Comparison of ENCODE assay signal across 8 cellular contexts in genomic region chr7:44847920-44848634, GRCh38. TPM values are rescaled to one million over a fixed set of nuclear protein-coding genes. Genes with fewer than 3 reads are reported as not detected.
DNase-seq lines count a peak whose midpoint lies in the region; ATAC-seq and TF ChIP-seq lines count a peak whose summit lies in the region.

Gene H2AZ2 (minus strand): TSS chr7:44848087. CDS start chr7:44847971, 116 bp downstream.

- H3K36me3 ChIP-seq in H7 (replicated peaks; ENCODE audit: control insufficient read depth, insufficient read depth, low read length) = no peaks in the 10 kb centered on the region

- DNase-seq in ELF-1 (ENCODE audit: low read depth, low spot score) (peak; percentile 100), H7 (peak; percentile 98), M059J (ENCODE audit: low read depth) (peak; percentile 100), SHP77 (lab: John Stamatoyannopoulos, UW) (peak; percentile 100), fibroblast of peridontal ligament (ENCODE audit: extremely low read depth) (peak; percentile 100), natural killer cell (peak; percentile 100)
- peak; percentile 100 for DNase-seq in activated effector memory CD4-positive, alpha-beta T cell treated with Interleukin-2 at 50 U/mL for 16 hours
- DNase-seq in stimulated activated naive CD4-positive, alpha-beta T cell treated with Interleukin-2 at 50 U/mL for 16 hours (lab: John Stamatoyannopoulos, UW) = peak; percentile 100

- peak within 1 kb of the TSS; percentile 98 for H3K4me3 Mint-ChIP-seq in natural killer cell

- H3K4me1 Mint-ChIP-seq in natural killer cell = peaks cover 26 to 38% of the 10 kb centered on the region in 2 donors

- peak within 1 kb of the TSS; percentile 80 for H3K4me3 ChIP-seq in H7 (ENCODE audit: insufficient read depth, low read depth, low read length)

- peak; percentile 81 to 93 (median 82) for ATAC-seq in natural killer cell

- no peaks in the 10 kb centered on the region for H3K27me3 Mint-ChIP-seq in natural killer cell (ENCODE audit: low read depth in 2 of 2)

- TF ChIP-seq CTCF in natural killer cell (IDR thresholded peaks at IDR 0.05) = peak; percentile 28

- intact Hi-C loops in natural killer cell (cut with micrococcal nuclease) = loop anchor here (1.0 to 10.0 kb wide), 12 partner anchors 37 to 361 kb away; partner anchors contain the start of genes MYO1G, OGDH, PURB and TBRG4

- no peaks in the 10 kb centered on the region for H3K27me3 ChIP-seq in H7 (ENCODE audit: control insufficient read depth, insufficient read depth, low read length)

- no peaks in the 10 kb centered on the region for H3K9me3 Mint-ChIP-seq in natural killer cell

- H3K36me3 Mint-ChIP-seq in natural killer cell = no peaks in the 10 kb centered on the region

- peak within 1 kb of the TSS; percentile 98 to 99 for H3K27ac Mint-ChIP-seq in natural killer cell

RNA-seq across cellular contexts. Expression of gene H2AZ2, which starts in this region (rescaled TPM):
- 179 and 184 TPM in 2 replicates for total RNA-seq in H7 (2014; rRNA removed; shearing (Covaris generic))
- total RNA-seq in M059J (2014; rRNA removed; shearing (Covaris generic)) = 502 and 524 TPM in 2 replicates
- 100 to 1,000 TPM; 178 to 196 (median 190) TPM for total RNA-seq in natural killer cell

Comparison
In these comparisons a context has a peak if more than half of its experiments do, and no peak if none do; other contexts are left out.
1. Peak in every context shown above with its lines: DNase-seq, ATAC-seq and H3K4me3 ChIP-seq.